ENCODE assay signal across 13 cellular contexts in genomic region chr15:22806156-22806555, GRCh38.
"Had no signal": no experiment of that assay in that cellular context is flagged by ENCODE, and none has a peak within 500 bp of the region (broad histone marks: within the 10 kb centered on the region; RNA-seq: fewer than 3 reads in every experiment).

No MANE protein-coding gene starts in this region.

- H3K4me3 ChIP-seq: ascending aorta, breast epithelium, tibial nerve, vagina had no signal

- H3K27ac ChIP-seq: ascending aorta, breast epithelium, tibial nerve, vagina had no signal

- ATAC-seq: activated naive CD8-positive, alpha-beta T cell treated with anti-CD3 and anti-CD28 coated beads, Interleukin-2, amount 50 U/mL, for 24 hours; activated T-cell treated with anti-CD3 and anti-CD28 coated beads, Interleukin-2, amount 50 U/mL, for 72 hours had no signal

- H3K36me3 ChIP-seq: ascending aorta, breast epithelium, tibial nerve, vagina had no signal

- DNase-seq: activated CD4-positive, alpha-beta T cell treated with anti-CD3 and anti-CD28 coated beads, Interleukin-2, amount 10 ng/mL, durations not matched to agents 7 days and 5 days; activated CD4-positive, CD25-positive, alpha-beta regulatory T cell; activated CD8-positive, alpha-beta memory T cell treated with anti-CD3 and anti-CD28 coated beads, Interleukin-2, amount 50 U/mL, for 48 hours; activated naive CD4-positive, alpha-beta T cell treated with anti-CD3 and anti-CD28 coated beads for 36 hours; activated naive CD8-positive, alpha-beta T cell treated with anti-CD3 and anti-CD28 coated beads, Interleukin-2, amount 50 U/mL, for 24 hours; activated T-cell treated with anti-CD3 and anti-CD28 coated beads, Interleukin-2, amount 50 U/mL, for 72 hours; kidney glomerular epithelial cell; stimulated activated CD4-positive, alpha-beta T cell treated with anti-CD3 and anti-CD28 coated beads, Interleukin-1b, Interleukin-23, amount 100 ng/mL, for 48 hours; SW 1271 had no signal

- H3K27ac Mint-ChIP-seq: activated CD4-positive, alpha-beta T cell treated with anti-CD3 and anti-CD28 coated beads, Interleukin-2, amount 10 ng/mL, durations not matched to agents 7 days and 5 days; activated naive CD4-positive, alpha-beta T cell treated with anti-CD3 and anti-CD28 coated beads for 36 hours; activated naive CD8-positive, alpha-beta T cell treated with anti-CD3 and anti-CD28 coated beads, Interleukin-2, amount 50 U/mL, for 24 hours; activated T-cell treated with anti-CD3 and anti-CD28 coated beads, Interleukin-2, amount 50 U/mL, for 72 hours had no signal

- H3K9me3 Mint-ChIP-seq: activated CD4-positive, alpha-beta T cell treated with anti-CD3 and anti-CD28 coated beads, Interleukin-2, amount 10 ng/mL, durations not matched to agents 7 days and 5 days; activated naive CD4-positive, alpha-beta T cell treated with anti-CD3 and anti-CD28 coated beads for 36 hours; activated naive CD8-positive, alpha-beta T cell treated with anti-CD3 and anti-CD28 coated beads, Interleukin-2, amount 50 U/mL, for 24 hours; activated T-cell treated with anti-CD3 and anti-CD28 coated beads, Interleukin-2, amount 50 U/mL, for 72 hours had no signal

- H3K4me1 ChIP-seq: ascending aorta, breast epithelium had no signal

- H3K27me3 Mint-ChIP-seq: activated CD4-positive, alpha-beta T cell treated with anti-CD3 and anti-CD28 coated beads, Interleukin-2, amount 10 ng/mL, durations not matched to agents 7 days and 5 days; activated naive CD8-positive, alpha-beta T cell treated with anti-CD3 and anti-CD28 coated beads, Interleukin-2, amount 50 U/mL, for 24 hours had no signal

- H3K27me3 ChIP-seq: ascending aorta, breast epithelium, tibial nerve, vagina had no signal

- H3K9me3 ChIP-seq: ascending aorta, breast epithelium, tibial nerve, vagina had no signal

- H3K4me3 Mint-ChIP-seq: activated CD4-positive, alpha-beta T cell treated with anti-CD3 and anti-CD28 coated beads, Interleukin-2, amount 10 ng/mL, durations not matched to agents 7 days and 5 days; activated naive CD4-positive, alpha-beta T cell treated with anti-CD3 and anti-CD28 coated beads for 36 hours; activated naive CD8-positive, alpha-beta T cell treated with anti-CD3 and anti-CD28 coated beads, Interleukin-2, amount 50 U/mL, for 24 hours; activated T-cell treated with anti-CD3 and anti-CD28 coated beads, Interleukin-2, amount 50 U/mL, for 72 hours had no signal
